Comparison of ENCODE assay signal across 8 cellular contexts in the genomic region with DNA sequence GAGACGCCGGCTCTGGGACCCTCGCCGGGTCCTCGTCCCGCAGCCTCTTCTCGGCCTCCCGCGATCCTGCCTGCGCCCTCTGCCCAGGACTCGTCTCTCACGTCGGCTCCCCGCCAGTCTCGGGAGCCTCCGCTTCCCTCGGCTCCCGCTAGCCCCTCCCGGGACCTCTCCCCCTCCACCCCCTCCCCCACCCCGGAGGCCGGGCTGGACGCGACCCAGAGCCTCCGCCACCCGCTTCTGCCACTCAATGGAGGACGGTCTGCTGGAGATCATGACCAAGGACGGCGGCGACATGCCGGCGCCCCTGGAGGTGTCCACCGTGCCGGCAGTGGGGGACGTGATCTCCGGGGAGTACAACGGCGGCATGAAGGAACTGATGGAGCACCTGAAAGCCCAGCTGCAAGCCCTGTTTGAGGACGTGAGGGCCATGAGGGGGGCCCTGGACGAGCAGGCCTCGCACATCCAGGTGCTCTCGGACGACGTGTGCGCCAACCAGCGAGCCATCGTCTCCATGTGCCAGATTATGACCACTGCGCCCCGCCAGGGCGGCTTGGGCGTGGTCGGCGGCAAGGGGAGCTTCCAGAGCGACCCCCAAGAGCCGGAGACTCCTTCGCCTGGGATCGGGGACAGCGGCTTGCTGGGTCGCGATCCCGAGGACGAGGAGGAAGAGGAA. TPM values are rescaled to one million over a fixed set of nuclear protein-coding genes. Genes with fewer than 3 reads are reported as not detected.
A peak's percentile ranks its signal among the peaks of the same experiment; 100 is the strongest.
DNase-seq lines count a peak whose midpoint lies in the region; ATAC-seq and TF ChIP-seq lines count a peak whose summit lies in the region.

No MANE protein-coding gene starts in this region.

- H3K36me3 ChIP-seq in kidney epithelial cell (ENCODE audit: control insufficient read depth, insufficient read depth, low read length) (no peaks in the 10 kb centered on the region), suprapubic skin (no peaks in the 10 kb centered on the region)

- peaks cover 19% of the 10 kb centered on the region for H3K4me1 Mint-ChIP-seq in activated naive CD8-positive, alpha-beta T cell treated with anti-CD3 and anti-CD28 coated beads for 36 hours

- no peak overlapping the region for H3K27ac Mint-ChIP-seq in activated naive CD8-positive, alpha-beta T cell treated with anti-CD3 and anti-CD28 coated beads for 36 hours

- H3K27me3 Mint-ChIP-seq in activated naive CD8-positive, alpha-beta T cell treated with anti-CD3 and anti-CD28 coated beads for 36 hours: peaks cover 36% of the 10 kb centered on the region

- H3K27ac ChIP-seq in suprapubic skin: no peak overlapping the region

- no peak for TF ChIP-seq EP300 in suprapubic skin (IDR thresholded peaks at IDR 0.05)

- no peak for ATAC-seq in GM18907 (IDR thresholded peaks at IDR 0.05; ENCODE audit: unreplicated experiment)

- H3K27me3 ChIP-seq in kidney epithelial cell (ENCODE audit: control insufficient read depth, insufficient read depth, low read length) (peaks cover 44% of the 10 kb centered on the region), suprapubic skin (peaks cover 53% of the 10 kb centered on the region)

- H3K4me3 ChIP-seq in kidney epithelial cell (ENCODE audit: low read depth, low read length) (peak overlapping the region; percentile 54), suprapubic skin (peak overlapping the region; percentile 70)

- peaks cover 33% of the 10 kb centered on the region for H3K4me1 ChIP-seq in suprapubic skin

- peak; percentile 11 for DNase-seq in stimulated activated CD4-positive, alpha-beta T cell treated with anti-CD3 and anti-CD28 coated beads, Interleukin-4, amount 100 ng/mL, for 1 hour
- DNase-seq in stimulated activated CD4-positive, alpha-beta T cell treated with anti-CD3 and anti-CD28 coated beads, Interleukin-12 subunit alpha, Interleukin-12 subunit beta, amount 100 ng/mL, for 4 hours: no peak
- DNase-seq in activated naive CD8-positive, alpha-beta T cell treated with anti-CD3 and anti-CD28 coated beads for 36 hours: peak; percentile 18
- DNase-seq in kidney epithelial cell (ENCODE audit: low read depth) (no peak), suprapubic skin (ENCODE audit: low spot score in 2 of 2) (no peak), T-helper 9 cell (no peak)
- no peak for DNase-seq in effector CD4-positive, alpha-beta T cell

- peak overlapping the region; percentile 93 for H3K4me3 Mint-ChIP-seq in activated naive CD8-positive, alpha-beta T cell treated with anti-CD3 and anti-CD28 coated beads for 36 hours

- no peak for TF ChIP-seq POLR2A in suprapubic skin (IDR thresholded peaks at IDR 0.05)

- H3K9me3 Mint-ChIP-seq in activated naive CD8-positive, alpha-beta T cell treated with anti-CD3 and anti-CD28 coated beads for 36 hours: no peaks in the 10 kb centered on the region

- no peak for TF ChIP-seq CTCF in kidney epithelial cell (IDR thresholded peaks at IDR 0.05; ENCODE audit: insufficient read depth, low read length, poor library complexity, severe bottlenecking)
- TF ChIP-seq CTCF in suprapubic skin (IDR thresholded peaks at IDR 0.05): no peak

- 1% methylated on average over 15 of the region's 61 CpGs for WGBS in suprapubic skin

- H3K36me3 Mint-ChIP-seq in activated naive CD8-positive, alpha-beta T cell treated with anti-CD3 and anti-CD28 coated beads for 36 hours: no peaks in the 10 kb centered on the region

- no peaks in the 10 kb centered on the region for H3K9me3 ChIP-seq in suprapubic skin

RNA-seq across cellular contexts. Expression of a gene that starts 0.6 kb away (rescaled TPM):
- under 1 TPM; 0.33 to 0.36 TPM for total RNA-seq in activated naive CD8-positive, alpha-beta T cell treated with anti-CD3 and anti-CD28 coated beads for 36 hours
- total RNA-seq in kidney epithelial cell (0.21 and 0.82 TPM in 2 replicates), suprapubic skin (under 1 TPM; 0.19 to 0.83 (median 0.60) TPM)

RNA-seq across cellular contexts. Expression of a gene that starts 19.1 kb away (rescaled TPM):
- total RNA-seq in activated naive CD8-positive, alpha-beta T cell treated with anti-CD3 and anti-CD28 coated beads for 36 hours: not detected
- total RNA-seq in kidney epithelial cell (not detected in 2 replicates), suprapubic skin (not detected)

RNA-seq across cellular contexts. Expression of a gene that starts 26.7 kb away (rescaled TPM):
- 10 to 100 TPM; 29.9 to 30.3 TPM for total RNA-seq in activated naive CD8-positive, alpha-beta T cell treated with anti-CD3 and anti-CD28 coated beads for 36 hours
- total RNA-seq in kidney epithelial cell (20.2 and 49.0 TPM in 2 replicates), suprapubic skin (10 to 100 TPM; 19.8 to 49.4 (median 23.6) TPM)

Comparison
In these comparisons a context has a peak if more than half of its experiments do, and no peak if none do; other contexts are left out.
1. DNase-seq: peak in stimulated activated CD4-positive, alpha-beta T cell treated with anti-CD3 and anti-CD28 coated beads, Interleukin-4, amount 100 ng/mL, for 1 hour (single experiment) and activated naive CD8-positive, alpha-beta T cell treated with anti-CD3 and anti-CD28 coated beads for 36 hours (single experiment); none in stimulated activated CD4-positive, alpha-beta T cell treated with anti-CD3 and anti-CD28 coated beads, Interleukin-12 subunit alpha, Interleukin-12 subunit beta, amount 100 ng/mL, for 4 hours (single experiment), kidney epithelial cell (single experiment), suprapubic skin (0 of 2), T-helper 9 cell (single experiment) and effector CD4-positive, alpha-beta T cell (single experiment).